In genomic region chr18:49744395-49744987, GRCh38 we compare ENCODE assay signal across 1 cellular context.
A peak's percentile ranks its signal among the peaks of the same experiment; 100 is the strongest.
TF ChIP-seq lines count a peak whose summit lies in the region.

No MANE protein-coding gene starts in this region.

TF ChIP-seq in K562, 482 proteins besides CTCF, POLR2A, EP300 and RAD21 (continued from another document):
- TF ChIP-seq RBM25 (IDR thresholded peaks at IDR 0.05; ENCODE audit: low read depth, low read length, severe bottlenecking), result no peak
- no peak for TF ChIP-seq ZC3H4 (CRISPR knock-in tag; IDR thresholded peaks at IDR 0.05; ENCODE audit: borderline replicate concordance)
- no peak for TF ChIP-seq PTTG1 (tag; IDR thresholded peaks at IDR 0.05; ENCODE audit: low read depth)
- no peak for TF ChIP-seq MTA1 (IDR thresholded peaks at IDR 0.05; ENCODE audit: borderline replicate concordance)
- 0 out of 2 replicates have a peak, but pooled peaks have one; percentile 40 for TF ChIP-seq JUN (IDR thresholded peaks at IDR 0.05; ENCODE audit: borderline replicate concordance, low read depth, low read length)
- TF ChIP-seq JUN (CRISPR knock-in tag; IDR thresholded peaks at IDR 0.05; ENCODE audit: borderline replicate concordance), result no peak
- TF ChIP-seq CEBPB (tag; IDR thresholded peaks at IDR 0.05), result peak; percentile 38
- TF ChIP-seq ZNF699 (CRISPR knock-in tag; IDR thresholded peaks at IDR 0.05; ENCODE audit: insufficient replicate concordance), result no peak
- peak in 1 of 2 experiments; percentile 52; a peak in 2 of 4 replicates for TF ChIP-seq TRIM24 (IDR thresholded peaks at IDR 0.05)
- no peak for TF ChIP-seq NR3C1 (CRISPR knock-in tag; IDR thresholded peaks at IDR 0.05)
- TF ChIP-seq SAFB2 (IDR thresholded peaks at IDR 0.05; ENCODE audit: borderline replicate concordance, low read depth, low read length, severe bottlenecking), result no peak
- peak; percentile 57 for TF ChIP-seq ATF7 (IDR thresholded peaks at IDR 0.05)
- no peak for TF ChIP-seq IFI16 (CRISPR knock-in tag; IDR thresholded peaks at IDR 0.05)
- no peak for TF ChIP-seq ZNF143 (CRISPR knock-in tag; IDR thresholded peaks at IDR 0.05)
- TF ChIP-seq ZNF224 (CRISPR knock-in tag; IDR thresholded peaks at IDR 0.05), result no peak
- no peak for TF ChIP-seq RBM15 (IDR thresholded peaks at IDR 0.05; ENCODE audit: insufficient read depth, low read length)
- no peak for TF ChIP-seq STAT6 (CRISPR knock-in tag; IDR thresholded peaks at IDR 0.05)
- TF ChIP-seq ATF3 (IDR thresholded peaks at IDR 0.05), result peak; percentile 87
- no peak for TF ChIP-seq ATF3 (CRISPR knock-in tag; conservative IDR thresholded peaks at IDR 0.05)
- 0 out of 2 replicates have a peak, but pooled peaks have one; percentile 16 for TF ChIP-seq ZSCAN32 (CRISPR knock-in tag; IDR thresholded peaks at IDR 0.05)
- TF ChIP-seq POLR3G (IDR thresholded peaks at IDR 0.05; ENCODE audit: extremely low read depth, insufficient read length, insufficient replicate concordance), result no peak
